25 cellular contexts compared by ENCODE assay signal in genomic region chr6:43504756-43505593, GRCh38. TPM values are rescaled to one million over a fixed set of nuclear protein-coding genes. Genes with fewer than 3 reads are reported as not detected.
"Had no signal": no experiment of that assay in that cellular context is flagged by ENCODE, and none has a peak within 500 bp of the region (broad histone marks: within the 10 kb centered on the region; RNA-seq: fewer than 3 reads in every experiment).

No MANE protein-coding gene starts in this region.

- H3K27ac ChIP-seq: body of pancreas had no signal

- ATAC-seq: activated CD8-positive, alpha-beta T cell treated with anti-CD3 and anti-CD28 coated beads, Interleukin-2, amount 10 ng/mL, durations not matched to agents 7 days and 5 days; activated T-cell treated with anti-CD3 and anti-CD28 coated beads, Interleukin-2, amount 50 U/mL, for 4 hours; body of pancreas; WTC11 had no signal

- H3K27ac Mint-ChIP-seq: activated CD8-positive, alpha-beta T cell treated with anti-CD3 and anti-CD28 coated beads, Interleukin-2, amount 10 ng/mL, durations not matched to agents 7 days and 5 days; activated naive CD4-positive, alpha-beta T cell treated with anti-CD3 and anti-CD28 coated beads for 36 hours; T-helper 1 cell treated with Interleukin-12 subunit alpha and Interleukin-12 subunit beta and Interleukin-4 antibody, amounts not matched to agents 30 μg/mL and 1 μg/mL, for 36 hours; WTC11 had no signal

- H3K9me3 Mint-ChIP-seq: activated naive CD4-positive, alpha-beta T cell treated with anti-CD3 and anti-CD28 coated beads for 36 hours; activated T-cell treated with anti-CD3 and anti-CD28 coated beads, Interleukin-2, amount 50 U/mL, for 4 hours; T-helper 1 cell treated with Interleukin-12 subunit alpha and Interleukin-12 subunit beta and Interleukin-4 antibody, amounts not matched to agents 30 μg/mL and 1 μg/mL, for 36 hours; WTC11 had no signal

- H3K27me3 ChIP-seq: body of pancreas had no signal

- FAIRE-seq: bronchial epithelial cell, RCC 7860 had no signal

- H3K9me3 ChIP-seq: body of pancreas had no signal

- H3K4me3 Mint-ChIP-seq: activated CD8-positive, alpha-beta T cell treated with anti-CD3 and anti-CD28 coated beads, Interleukin-2, amount 10 ng/mL, durations not matched to agents 7 days and 5 days; activated naive CD4-positive, alpha-beta T cell treated with anti-CD3 and anti-CD28 coated beads for 36 hours; activated naive CD8-positive, alpha-beta T cell; activated T-cell treated with anti-CD3 and anti-CD28 coated beads, Interleukin-2, amount 50 U/mL, for 4 hours; T-helper 1 cell treated with Interleukin-12 subunit alpha and Interleukin-12 subunit beta and Interleukin-4 antibody, amounts not matched to agents 30 μg/mL and 1 μg/mL, for 36 hours; WTC11 had no signal

- H3K36me3 Mint-ChIP-seq: activated naive CD8-positive, alpha-beta T cell had no signal

- DNase-seq: activated CD4-positive, alpha-beta T cell treated with anti-CD3 and anti-CD28 coated beads for 48 hours; activated CD4-positive, alpha-beta T cell treated with anti-CD3 and anti-CD28 coated beads, Interleukin-2, amount 50 U/mL, for 4 hours; activated CD4-positive, CD25-positive, alpha-beta regulatory T cell treated with anti-CD3 and anti-CD28 coated beads, Interleukin-2, amount 50 U/mL, for 72 hours; activated CD8-positive, alpha-beta T cell treated with anti-CD3 and anti-CD28 coated beads, Interleukin-2, amount 10 ng/mL, durations not matched to agents 7 days and 5 days; activated effector memory CD4-positive, alpha-beta T cell treated with anti-CD3 and anti-CD28 coated beads, Interleukin-2, amount 50 U/mL, for 16 hours; activated naive CD4-positive, alpha-beta T cell treated with anti-CD3 and anti-CD28 coated beads for 36 hours; activated T-cell treated with anti-CD3 and anti-CD28 coated beads, Interleukin-2, amount 50 U/mL, for 4 hours; aorta; body of pancreas; central memory CD4-positive, alpha-beta T cell; Kasumi-1; NCI-H1105 treated with DMSO at 0.1 percent for 48 hours; NCI-H1436 treated with DMSO at 0.1 percent for 48 hours; NCI-H187; NCI-H2081; NCI-H510A treated with DMSO at 0.1 percent for 48 hours; NCI-H69; NK-92 treated with Interleukin-12 subunit alpha and Interleukin-12 subunit beta, amount 100 ng/mL, for 24 hours; OCI-M1; SHP77 treated with DMSO at 0.1 percent for 48 hours had no signal

- H3K4me3 ChIP-seq: body of pancreas had no signal

RNA-seq across cellular contexts. Expression of gene LRRC73, which starts 5.2 kb away (rescaled TPM):
- total RNA-seq: body of pancreas had no signal

RNA-seq across cellular contexts. Expression of gene DLK2, which starts 49.6 kb away (rescaled TPM):
- total RNA-seq: activated CD8-positive, alpha-beta T cell treated with anti-CD3 and anti-CD28 coated beads, Interleukin-2, amount 10 ng/mL, durations not matched to agents 7 days and 5 days; aorta; body of pancreas had no signal
- polyA plus RNA-seq: aorta had no signal
